ENCODE assay signal across 8 cellular contexts in genomic region chr10:70221030-70221429, GRCh38. TPM values are rescaled to one million over a fixed set of nuclear protein-coding genes. Genes with fewer than 3 reads are reported as not detected.
A peak's percentile ranks its signal among the peaks of the same experiment; 100 is the strongest.
DNase-seq lines count a peak whose midpoint lies in the region; FAIRE-seq and TF ChIP-seq lines count a peak whose summit lies in the region.

No MANE protein-coding gene starts in this region.

- H3K36me3 ChIP-seq in Karpas-422 (ENCODE audit: insufficient read depth, low read length) (peaks cover 61% of the 10 kb centered on the region), endothelial cell of umbilical vein (ENCODE audit: control insufficient read depth in 2 of 2, extremely low read depth in 1 of 2, insufficient read depth in 2 of 2, low read length in 2 of 2) (peaks cover 2 to 9% of the 10 kb centered on the region in 2 experiments)

- no TSS peak for BruUV-seq in endothelial cell of umbilical vein (replicated peaks; lab: Mats Ljungman, UMichigan)

- peak overlapping the region; percentile 68 for H3K27ac Mint-ChIP-seq in activated CD4-positive, alpha-beta T cell treated with anti-CD3 and anti-CD28 coated beads, Interleukin-2, amount 10 ng/mL, durations not matched to agents 7 days and 5 days
- H3K27ac Mint-ChIP-seq in H9, result peak overlapping the region in 1 of 3 experiments; percentile 20; a peak in 1 of 7 replicates

- H3K9me2 ChIP-seq in Karpas-422 (replicated peaks; ENCODE audit: insufficient read depth, low read length), result no peaks in the 10 kb centered on the region

- no peak overlapping the region for H3K56ac ChIP-seq in H9 (ENCODE audit: insufficient read length, low read depth, low read length)

- H3K9me1 ChIP-seq in endothelial cell of umbilical vein (replicated peaks; ENCODE audit: control insufficient read depth, extremely low read depth, insufficient read depth, low read length), result no peaks in the 10 kb centered on the region

- peak overlapping the region; percentile 39 for H3K9ac ChIP-seq in Karpas-422 (ENCODE audit: low read length)
- no peak overlapping the region for H3K9ac ChIP-seq in endothelial cell of umbilical vein (replicated peaks; ENCODE audit: extremely low read depth, insufficient read depth, low read length)
- H3K9ac ChIP-seq in H9 (ENCODE audit: extremely low read depth, insufficient read length, low read length), result no peak overlapping the region

- peaks cover 10% of the 10 kb centered on the region for H3K36me3 Mint-ChIP-seq in activated CD4-positive, alpha-beta T cell treated with anti-CD3 and anti-CD28 coated beads, Interleukin-2, amount 10 ng/mL, durations not matched to agents 7 days and 5 days (ENCODE audit: low read depth)
- peaks cover 0 to 21% (median 7%) of the 10 kb centered on the region in 3 experiments; a peak in 4 of 7 replicates for H3K36me3 Mint-ChIP-seq in H9 (ENCODE audit: insufficient read depth in 1 of 3, low read depth in 3 of 3)

- no peak overlapping the region for H4K91ac ChIP-seq in H9 (ENCODE audit: insufficient read length, low read depth, low read length)

- dilution Hi-C loops in endothelial cell of umbilical vein (cut with MboI; ENCODE audit: extremely low pct_ligation_motif_present, low sequenced_read_pairs), result no loop called here

- no peak overlapping the region for H4K5ac ChIP-seq in H9 (ENCODE audit: insufficient read length, low read depth, low read length)

- H3K9me3 ChIP-seq in Karpas-422 (ENCODE audit: low read length) (no peaks in the 10 kb centered on the region), endothelial cell of umbilical vein (replicated peaks; ENCODE audit: control insufficient read depth, insufficient read depth, low read length) (no peaks in the 10 kb centered on the region), H9 (ENCODE audit: control insufficient read depth, low read depth, low read length) (no peaks in the 10 kb centered on the region)

- peak overlapping the region; percentile 61 for H3K4me2 ChIP-seq in Karpas-422 (ENCODE audit: low read depth, low read length, poor library complexity, severe bottlenecking)
- peak overlapping the region; percentile 29 for H3K4me2 ChIP-seq in endothelial cell of umbilical vein (ENCODE audit: insufficient read depth, low read length)
- H3K4me2 ChIP-seq in H9 (ENCODE audit: insufficient read depth, insufficient read length, low read length), result no peak overlapping the region

- no peak overlapping the region for H2AK5ac ChIP-seq in H9 (ENCODE audit: insufficient read length, low read length)

- no peak overlapping the region for H2BK5ac ChIP-seq in H9 (ENCODE audit: insufficient read length, low read length)

- peaks cover 13% of the 10 kb centered on the region; the same call in 1 of the 2 replicates for H4K20me1 ChIP-seq in Karpas-422 (ENCODE audit: insufficient read depth, low read depth, low read length)
- H4K20me1 ChIP-seq in endothelial cell of umbilical vein (replicated peaks; ENCODE audit: control insufficient read depth, extremely low read depth, insufficient read depth, low read length), result no peaks in the 10 kb centered on the region
- no peaks in the 10 kb centered on the region for H4K20me1 ChIP-seq in H9 (ENCODE audit: control insufficient read depth, insufficient read depth, insufficient read length)

- H3K27me3 Mint-ChIP-seq in activated CD4-positive, alpha-beta T cell treated with anti-CD3 and anti-CD28 coated beads, Interleukin-2, amount 10 ng/mL, durations not matched to agents 7 days and 5 days, result no peaks in the 10 kb centered on the region
- no peaks in the 10 kb centered on the region for H3K27me3 Mint-ChIP-seq in H9 (ENCODE audit: low read depth)

- POLR2A ChIA-PET in activated CD4-positive, alpha-beta T cell treated with anti-CD3 and anti-CD28 coated beads, Interleukin-2, amount 10 ng/mL, durations not matched to agents 7 days and 5 days (lab: Charles Lee), result interaction anchor here (0.8 to 1.0 kb wide), 2 partner anchors 144 to 167 kb away, joined by 3 to 13 read pairs; no protein-coding TSS in a partner anchor
- POLR2A ChIA-PET in endothelial cell of umbilical vein (lab: Charles Lee), result interaction anchor here (1.0 kb wide), 3 partner anchors 11 to 143 kb away, joined by 3 to 10 read pairs (median 4); partner anchors contain the start of gene SAR1A

- H3K14ac ChIP-seq in H9 (ENCODE audit: insufficient read depth, low read length), result no peak overlapping the region

- no peaks in the 10 kb centered on the region for H3K79me1 ChIP-seq in H9 (ENCODE audit: insufficient read depth, low read depth, low read length, poor library complexity, severe bottlenecking)

- TF ChIP-seq CTCF in endothelial cell of umbilical vein (IDR thresholded peaks at IDR 0.05; ENCODE audit: extremely low read depth in 1 of 2, insufficient read depth in 1 of 2, low read depth in 1 of 2, low read length in 2 of 2) (no peak), H9 (conservative IDR thresholded peaks at IDR 0.05) (no peak)

- intact Hi-C loops in endothelial cell of umbilical vein (cut with micrococcal nuclease), result loop anchor here (1.0 kb wide), 1 partner anchor 143 kb away; no protein-coding TSS in a partner anchor

- no peak overlapping the region for H2BK15ac ChIP-seq in H9 (ENCODE audit: low read depth, low read length)

- H3K4me3 ChIP-seq in Karpas-422 (ENCODE audit: low read length) (peak overlapping the region; percentile 25), endothelial cell of umbilical vein (replicated peaks in 1 of 3; ENCODE audit: insufficient read depth in 1 of 3, low read depth in 1 of 3, low read length in 3 of 3) (no peak overlapping the region)

- TF ChIP-seq POLR2A in endothelial cell of umbilical vein (IDR thresholded peaks at IDR 0.05; ENCODE audit: low read depth, low read length), result no peak

- no CpG with 5 or more reads among the region's 1 CpG for WGBS in H9 (ENCODE audit: extremely low coverage, insufficient read length, low lambda C conversion rate)

- no peak overlapping the region for H2BK20ac ChIP-seq in H9 (ENCODE audit: low read depth, low read length, poor library complexity, severe bottlenecking)

- H3K18ac ChIP-seq in H9 (ENCODE audit: insufficient read length, low read depth, low read length), result no peak overlapping the region

- no peaks in the 10 kb centered on the region for H3K23me2 ChIP-seq in H9 (ENCODE audit: insufficient read length, low read depth, low read length, poor library complexity, severe bottlenecking)

- no peaks in the 10 kb centered on the region for H3K9me3 Mint-ChIP-seq in activated CD4-positive, alpha-beta T cell treated with anti-CD3 and anti-CD28 coated beads, Interleukin-2, amount 10 ng/mL, durations not matched to agents 7 days and 5 days
- no peaks in the 10 kb centered on the region for H3K9me3 Mint-ChIP-seq in H9

- H3K27me3 ChIP-seq in Karpas-422 (ENCODE audit: low read length) (no peaks in the 10 kb centered on the region), endothelial cell of umbilical vein (ENCODE audit: control insufficient read depth in 2 of 2, insufficient read depth in 2 of 2, low read length in 2 of 2) (no peaks in the 10 kb centered on the region), H9 (ENCODE audit: insufficient read depth, low read length) (no peaks in the 10 kb centered on the region)

- no peak overlapping the region for H3T11ph ChIP-seq in H9 (ENCODE audit: low read length)

- FAIRE-seq in endothelial cell of umbilical vein (lab: Jason Lieb, UNC) (no peak), RCC 7860 (lab: Jason Lieb, UNC) (no peak)

- H3K4me1 ChIP-seq in Karpas-422 (ENCODE audit: low read length) (peaks cover 41% of the 10 kb centered on the region), endothelial cell of umbilical vein (ENCODE audit: control insufficient read depth, extremely low read depth, insufficient read depth, low read length) (peaks cover 6% of the 10 kb centered on the region), H9 (ENCODE audit: insufficient read depth, low read length) (no peaks in the 10 kb centered on the region)

- H2BK12ac ChIP-seq in H9 (ENCODE audit: insufficient read length, low read depth, low read length), result no peak overlapping the region

- no peak overlapping the region for H3K4ac ChIP-seq in H9 (ENCODE audit: low read depth, low read length)

- H2AFZ ChIP-seq in Karpas-422 (ENCODE audit: low read length) (no peak overlapping the region), endothelial cell of umbilical vein (ENCODE audit: low read depth, low read length) (no peak overlapping the region), H9 (ENCODE audit: low read length) (no peak overlapping the region)

- H4K8ac ChIP-seq in H9 (replicated peaks; ENCODE audit: insufficient read length, low read depth, low read length), result no peak overlapping the region

- H3K4me1 Mint-ChIP-seq in activated CD4-positive, alpha-beta T cell treated with anti-CD3 and anti-CD28 coated beads, Interleukin-2, amount 10 ng/mL, durations not matched to agents 7 days and 5 days, result peaks cover 23% of the 10 kb centered on the region
- H3K4me1 Mint-ChIP-seq in H9, result no peaks in the 10 kb centered on the region

- DNase-seq in activated CD4-positive, alpha-beta T cell treated with anti-CD3 and anti-CD28 coated beads, Interleukin-2, amount 10 ng/mL, durations not matched to agents 7 days and 5 days, result no peak
- no peak for DNase-seq in activated CD4-positive, alpha-beta T cell treated with anti-CD3 and anti-CD28 coated beads, Interleukin-2, amount 50 U/mL, for 4 hours
- DNase-seq in Karpas-422, result peak; percentile 78
- DNase-seq in endothelial cell of umbilical vein (ENCODE audit: low read depth, low spot score), result no peak
- no peak for DNase-seq in substantia nigra (lab: John Stamatoyannopoulos, UW)
- DNase-seq in NCI-H2029 (lab: John Stamatoyannopoulos, UW), result no peak
- DNase-seq in H9, result no peak
- DNase-seq in RCC 7860 (ENCODE audit: low spot score), result no peak

- CTCF ChIA-PET in activated CD4-positive, alpha-beta T cell treated with anti-CD3 and anti-CD28 coated beads, Interleukin-2, amount 10 ng/mL, durations not matched to agents 7 days and 5 days (lab: Charles Lee), result interaction anchor here (0.5 to 5.3 kb wide), 21 partner anchors 9 to 194 kb away, joined by 3 to 79 read pairs (median 6); partner anchors contain the start of genes EIF4EBP2 and PPA1
- CTCF ChIA-PET in endothelial cell of umbilical vein (lab: Charles Lee), result interaction anchor here (0.6 to 5.8 kb wide), 62 partner anchors 10 to 540 kb away, joined by 3 to 498 read pairs (median 6); partner anchors contain the start of genes EIF4EBP2, LRRC20, NODAL and PALD1

- H3K4me3 Mint-ChIP-seq in activated CD4-positive, alpha-beta T cell treated with anti-CD3 and anti-CD28 coated beads, Interleukin-2, amount 10 ng/mL, durations not matched to agents 7 days and 5 days, result peak overlapping the region; percentile 7
- no peak overlapping the region for H3K4me3 Mint-ChIP-seq in H9

- no peak overlapping the region for H3K23ac ChIP-seq in H9 (ENCODE audit: insufficient read length, low read depth, low read length)

- peaks cover 72% of the 10 kb centered on the region for H3K79me2 ChIP-seq in Karpas-422 (ENCODE audit: low read length)
- H3K79me2 ChIP-seq in endothelial cell of umbilical vein (ENCODE audit: control insufficient read depth, insufficient read depth, low read length), result peaks cover 21% of the 10 kb centered on the region
- no peaks in the 10 kb centered on the region for H3K79me2 ChIP-seq in H9 (ENCODE audit: insufficient read depth, low read length)

- H3K27ac ChIP-seq in Karpas-422 (ENCODE audit: low read length) (peak overlapping the region; percentile 80), endothelial cell of umbilical vein (ENCODE audit: insufficient read depth, low read depth, low read length) (no peak overlapping the region), substantia nigra (ENCODE audit: low read depth, low read length, poor library complexity, severe bottlenecking) (peak overlapping the region; percentile 11), H9 (ENCODE audit: insufficient read length, low read depth, low read length) (no peak overlapping the region)

- H2BK120ac ChIP-seq in H9 (ENCODE audit: low read depth, low read length, poor library complexity, severe bottlenecking), result no peak overlapping the region

RNA-seq across cellular contexts. Expression of gene PPA1, which starts 12.2 kb away (rescaled TPM):
- total RNA-seq in activated CD4-positive, alpha-beta T cell treated with anti-CD3 and anti-CD28 coated beads, Interleukin-2, amount 10 ng/mL, durations not matched to agents 7 days and 5 days, result 100 to 1,000 TPM; 124 to 132 TPM
- total RNA-seq in Karpas-422 (2014; rRNA removed; shearing (Covaris generic); ENCODE audit: low replicate concordance), result 375 and 560 TPM in 2 replicates
- 115 and 140 TPM in 2 replicates for total RNA-seq in endothelial cell of umbilical vein
- 48.5 and 63.5 TPM in 2 replicates for polyA plus RNA-seq in endothelial cell of umbilical vein
- polyA plus RNA-seq in endothelial cell of umbilical vein (2011; cell fraction: cytosol; rRNA removed), result 108 and 109 TPM in 2 replicates
- 45.8 and 59.1 TPM in 2 replicates for polyA plus RNA-seq in endothelial cell of umbilical vein (2011; cell fraction: nucleus; rRNA removed)
- polyA plus RNA-seq in endothelial cell of umbilical vein (2012), result 187 and 200 TPM in 2 replicates
- 62.0 and 80.5 TPM in 2 replicates for polyA minus RNA-seq in endothelial cell of umbilical vein
- polyA minus RNA-seq in endothelial cell of umbilical vein (2011; cell fraction: cytosol; rRNA and poly(A)+ RNA removed), result 145 TPM
- 32.3 and 60.3 TPM in 2 replicates for polyA minus RNA-seq in endothelial cell of umbilical vein (2011; cell fraction: nucleus; rRNA and poly(A)+ RNA removed)
- total RNA-seq in H9 (2021), result 115 and 117 TPM in 2 replicates

RNA-seq across cellular contexts. Expression of gene SAR1A, which starts 50.7 kb away (rescaled TPM):
- total RNA-seq in activated CD4-positive, alpha-beta T cell treated with anti-CD3 and anti-CD28 coated beads, Interleukin-2, amount 10 ng/mL, durations not matched to agents 7 days and 5 days, result 100 to 1,000 TPM; 102 to 119 TPM
- 49.6 and 78.9 TPM in 2 replicates for total RNA-seq in Karpas-422 (2014; rRNA removed; shearing (Covaris generic); ENCODE audit: low replicate concordance)
- 116 and 130 TPM in 2 replicates for total RNA-seq in endothelial cell of umbilical vein
- polyA plus RNA-seq in endothelial cell of umbilical vein, result 27.3 and 33.2 TPM in 2 replicates
- polyA plus RNA-seq in endothelial cell of umbilical vein (2011; cell fraction: cytosol; rRNA removed), result 35.9 and 36.7 TPM in 2 replicates
- polyA plus RNA-seq in endothelial cell of umbilical vein (2011; cell fraction: nucleus; rRNA removed), result 45.5 and 53.4 TPM in 2 replicates
- polyA plus RNA-seq in endothelial cell of umbilical vein (2012), result 73.0 and 76.9 TPM in 2 replicates
- polyA minus RNA-seq in endothelial cell of umbilical vein, result 155 and 167 TPM in 2 replicates
- polyA minus RNA-seq in endothelial cell of umbilical vein (2011; cell fraction: cytosol; rRNA and poly(A)+ RNA removed), result 54.3 TPM
- polyA minus RNA-seq in endothelial cell of umbilical vein (2011; cell fraction: nucleus; rRNA and poly(A)+ RNA removed), result 40.1 and 64.0 TPM in 2 replicates
- total RNA-seq in H9 (2021), result 144 and 153 TPM in 2 replicates

Comparison
In these comparisons a context has a peak if more than half of its experiments do, and no peak if none do; other contexts are left out.
1. H3K27ac ChIP-seq: peak in Karpas-422 (single experiment) and substantia nigra (single experiment); none in endothelial cell of umbilical vein (single experiment) and H9 (single experiment).